9 cellular contexts compared by ENCODE assay signal in genomic region chr3:127750226-127751031, GRCh38.
DNase-seq lines count a peak whose midpoint lies in the region; ATAC-seq and TF ChIP-seq lines count a peak whose summit lies in the region.
"Had no signal": no experiment of that assay in that cellular context is flagged by ENCODE, and none has a peak within 500 bp of the region (broad histone marks: within the 10 kb centered on the region; RNA-seq: fewer than 3 reads in every experiment).

No MANE protein-coding gene starts in this region.

- peaks cover 31% of the 10 kb centered on the region for H3K4me1 Mint-ChIP-seq in activated T-helper 1 cell treated with anti-CD3 and anti-CD28 coated beads, Interleukin-12 subunit alpha, Interleukin-12 subunit beta, Interleukin-2, Interleukin-4 antibody, amounts not matched to agents 30 ng/mL and 10 ng/mL and 1 ng/mL, durations not matched to agents 14 hours and 24 hours and 36 hours (ENCODE audit: low read depth)
- H3K4me1 Mint-ChIP-seq in effector memory CD8-positive, alpha-beta T cell (ENCODE audit: low read depth in 2 of 2): peaks cover 0 to 11% of the 10 kb centered on the region in 2 donors
- peaks cover 0 to 6% (median 2%) of the 10 kb centered on the region in 4 donors for H3K4me1 Mint-ChIP-seq in CD4-positive, alpha-beta memory T cell

- DNase-seq in DMS 273 treated with DMSO at 0.1 percent for 48 hours (lab: John Stamatoyannopoulos, UW) (peak; percentile 93), non-pigmented ciliary epithelial cell (ENCODE audit: low read depth) (peak; percentile 58), GM10248 (ENCODE audit: extremely low spot score) (no peak)
- no peak for DNase-seq in activated T-helper 1 cell treated with anti-CD3 and anti-CD28 coated beads, Interleukin-12 subunit alpha, Interleukin-12 subunit beta, Interleukin-2, Interleukin-4 antibody, amounts not matched to agents 30 ng/mL and 10 ng/mL and 1 ng/mL, durations not matched to agents 14 hours and 24 hours and 36 hours (ENCODE audit: low spot score)
- DNase-seq in effector memory CD8-positive, alpha-beta T cell: no peak
- DNase-seq in CD4-positive, alpha-beta memory T cell: no peak

- H3K27ac Mint-ChIP-seq in activated T-helper 1 cell treated with anti-CD3 and anti-CD28 coated beads, Interleukin-12 subunit alpha, Interleukin-12 subunit beta, Interleukin-2, Interleukin-4 antibody, amounts not matched to agents 30 ng/mL and 10 ng/mL and 1 ng/mL, durations not matched to agents 14 hours and 24 hours and 36 hours: peak overlapping the region; percentile 37
- no peak overlapping the region for H3K27ac Mint-ChIP-seq in effector memory CD8-positive, alpha-beta T cell
- no peak overlapping the region for H3K27ac Mint-ChIP-seq in CD4-positive, alpha-beta memory T cell

- no peak overlapping the region for H3K4me3 ChIP-seq in CD4-positive, alpha-beta memory T cell (ENCODE audit: low read length in 2 of 2)
- H3K4me3 ChIP-seq: lung had no signal

- H3K27me3 Mint-ChIP-seq in activated T-helper 1 cell treated with anti-CD3 and anti-CD28 coated beads, Interleukin-12 subunit alpha, Interleukin-12 subunit beta, Interleukin-2, Interleukin-4 antibody, amounts not matched to agents 30 ng/mL and 10 ng/mL and 1 ng/mL, durations not matched to agents 14 hours and 24 hours and 36 hours (ENCODE audit: insufficient read depth): peaks cover 4% of the 10 kb centered on the region
- H3K27me3 Mint-ChIP-seq in effector memory CD8-positive, alpha-beta T cell: peaks cover 31 to 57% of the 10 kb centered on the region in 2 donors
- peaks cover 8% of the 10 kb centered on the region in 2 donors for H3K27me3 Mint-ChIP-seq in CD4-positive, alpha-beta memory T cell

- no peak for TF ChIP-seq CTCF in GM10248 (IDR thresholded peaks at IDR 0.05; ENCODE audit: control extremely low read depth, extremely low read depth, low read depth, missing control alignments)

- peaks cover 7% of the 10 kb centered on the region for H3K4me1 ChIP-seq in CD4-positive, alpha-beta memory T cell (ENCODE audit: insufficient read depth, low read length)

- CTCF ChIA-PET in GM10248 (lab: Yijun Ruan, JAX): interaction anchor here (0.7 to 9.7 kb wide), 17 partner anchors 11 to 220 kb away, joined by 3 to 112 read pairs (median 4); partner anchors contain the start of gene MGLL
- CTCF ChIA-PET in CD4-positive, alpha-beta memory T cell (lab: Charles Lee; ENCODE audit: partially characterized antibody): no interaction called here

- no peaks in the 10 kb centered on the region for H3K9me3 ChIP-seq in CD4-positive, alpha-beta memory T cell (ENCODE audit: control insufficient read depth in 1 of 2, low read length in 2 of 2)

- POLR2A ChIA-PET in GM10248 (lab: Yijun Ruan, JAX): interaction anchor here (0.5 to 1.8 kb wide), 3 partner anchors 12 to 14 kb away, joined by 3 to 5 read pairs (median 4); no protein-coding TSS in a partner anchor
- POLR2A ChIA-PET in CD4-positive, alpha-beta memory T cell (lab: Charles Lee; ENCODE audit: partially characterized antibody): no interaction called here

- H3K4me3 Mint-ChIP-seq in activated T-helper 1 cell treated with anti-CD3 and anti-CD28 coated beads, Interleukin-12 subunit alpha, Interleukin-12 subunit beta, Interleukin-2, Interleukin-4 antibody, amounts not matched to agents 30 ng/mL and 10 ng/mL and 1 ng/mL, durations not matched to agents 14 hours and 24 hours and 36 hours: no peak overlapping the region
- H3K4me3 Mint-ChIP-seq in effector memory CD8-positive, alpha-beta T cell: no peak overlapping the region
- no peak overlapping the region for H3K4me3 Mint-ChIP-seq in CD4-positive, alpha-beta memory T cell

- H3K9me3 Mint-ChIP-seq in activated T-helper 1 cell treated with anti-CD3 and anti-CD28 coated beads, Interleukin-12 subunit alpha, Interleukin-12 subunit beta, Interleukin-2, Interleukin-4 antibody, amounts not matched to agents 30 ng/mL and 10 ng/mL and 1 ng/mL, durations not matched to agents 14 hours and 24 hours and 36 hours: no peaks in the 10 kb centered on the region
- H3K9me3 Mint-ChIP-seq in effector memory CD8-positive, alpha-beta T cell: no peaks in the 10 kb centered on the region
- no peaks in the 10 kb centered on the region for H3K9me3 Mint-ChIP-seq in CD4-positive, alpha-beta memory T cell

- intact Hi-C loops in activated T-helper 1 cell treated with anti-CD3 and anti-CD28 coated beads, Interleukin-12 subunit alpha, Interleukin-12 subunit beta, Interleukin-2, Interleukin-4 antibody, amounts not matched to agents 30 ng/mL and 10 ng/mL and 1 ng/mL, durations not matched to agents 14 hours and 24 hours and 36 hours (cut with micrococcal nuclease): no loop called here
- intact Hi-C loops in CD4-positive, alpha-beta memory T cell (cut with micrococcal nuclease): no loop called here

- no peaks in the 10 kb centered on the region for H3K36me3 ChIP-seq in CD4-positive, alpha-beta memory T cell (ENCODE audit: insufficient read depth, low read length)

- H3K36me3 Mint-ChIP-seq in activated T-helper 1 cell treated with anti-CD3 and anti-CD28 coated beads, Interleukin-12 subunit alpha, Interleukin-12 subunit beta, Interleukin-2, Interleukin-4 antibody, amounts not matched to agents 30 ng/mL and 10 ng/mL and 1 ng/mL, durations not matched to agents 14 hours and 24 hours and 36 hours (ENCODE audit: low read depth): no peaks in the 10 kb centered on the region
- H3K36me3 Mint-ChIP-seq in effector memory CD8-positive, alpha-beta T cell (ENCODE audit: insufficient read depth): no peaks in the 10 kb centered on the region
- H3K36me3 Mint-ChIP-seq in CD4-positive, alpha-beta memory T cell: no peaks in the 10 kb centered on the region

- no peak overlapping the region for H3K27ac ChIP-seq in CD4-positive, alpha-beta memory T cell (ENCODE audit: low read depth, low read length)

- ATAC-seq in GM19025 (IDR thresholded peaks at IDR 0.05; ENCODE audit: low read depth, unreplicated experiment): peak; percentile 33
- peak; percentile 36 for ATAC-seq in HG03520 (IDR thresholded peaks at IDR 0.05; ENCODE audit: unreplicated experiment)
- ATAC-seq in effector memory CD8-positive, alpha-beta T cell (replicated peaks): no peak

- H3K27me3 ChIP-seq in CD4-positive, alpha-beta memory T cell (ENCODE audit: insufficient read depth, low read length): no peaks in the 10 kb centered on the region

Comparison
In these comparisons a context has a peak if more than half of its experiments do, and no peak if none do; other contexts are left out.
1. DNase-seq: peak in DMS 273 treated with DMSO at 0.1 percent for 48 hours (single experiment) and non-pigmented ciliary epithelial cell (single experiment); none in activated T-helper 1 cell treated with anti-CD3 and anti-CD28 coated beads, Interleukin-12 subunit alpha, Interleukin-12 subunit beta, Interleukin-2, Interleukin-4 antibody, amounts not matched to agents 30 ng/mL and 10 ng/mL and 1 ng/mL, durations not matched to agents 14 hours and 24 hours and 36 hours (single experiment), GM10248 (single experiment), effector memory CD8-positive, alpha-beta T cell (0 of 3) and CD4-positive, alpha-beta memory T cell (0 of 5).